Comparison of ENCODE assay signal across 14 cellular contexts in genomic region chr13:113022391-113023216, GRCh38. TPM values are rescaled to one million over a fixed set of nuclear protein-coding genes. Genes with fewer than 3 reads are reported as not detected.
DNase-seq lines count a peak whose midpoint lies in the region; ATAC-seq and TF ChIP-seq lines count a peak whose summit lies in the region.
"Had no signal": no experiment of that assay in that cellular context is flagged by ENCODE, and none has a peak within 500 bp of the region (broad histone marks: within the 10 kb centered on the region; RNA-seq: fewer than 3 reads in every experiment).

No MANE protein-coding gene starts in this region.

- no peaks in the 10 kb centered on the region for H3K36me3 ChIP-seq in cardiac muscle cell
- H3K36me3 ChIP-seq in esophagus (ENCODE audit: control insufficient read depth in 2 of 2, insufficient read depth in 2 of 2, low read length in 1 of 2), result no peaks in the 10 kb centered on the region
- H3K36me3 ChIP-seq in lower lobe of right lung, result no peaks in the 10 kb centered on the region
- no peaks in the 10 kb centered on the region for H3K36me3 ChIP-seq in vagina
- H3K36me3 ChIP-seq: uterus had no signal

- 44 to 61% methylated on average over 43 of the region's 43 CpGs for WGBS in esophagus, 2 donors

- TF ChIP-seq CTCF in cardiac muscle cell (IDR thresholded peaks at IDR 0.05; ENCODE audit: low read depth, low read length) (no peak), lower lobe of right lung (IDR thresholded peaks at IDR 0.05) (no peak), vagina (IDR thresholded peaks at IDR 0.05) (no peak)

- DNase-seq in cardiac muscle cell (ENCODE audit: low read depth in 1 of 2, low spot score in 1 of 2) (peak; percentile 5 to 75), Right ventricle myocardium superior (no peak), lower lobe of right lung (no peak), vagina (ENCODE audit: extremely low spot score in 2 of 2) (no peak), ureter (ENCODE audit: low spot score) (no peak)
- no peak for DNase-seq in effector CD4-positive, alpha-beta T cell
- DNase-seq in activated CD4-positive, alpha-beta T cell treated with anti-CD3 and anti-CD28 coated beads, Interleukin-2, amount 50 U/mL, for 48 hours, result no peak
- DNase-seq: ACHN, cortex of kidney, DMS153, naive B cell, uterus had no signal

- H3K9me3 ChIP-seq in cardiac muscle cell (ENCODE audit: low read depth), result no peaks in the 10 kb centered on the region
- H3K9me3 ChIP-seq in esophagus (ENCODE audit: control insufficient read depth in 2 of 2, insufficient read depth in 1 of 2, low read depth in 1 of 2, low read length in 1 of 2), result no peaks in the 10 kb centered on the region
- H3K9me3 ChIP-seq in lower lobe of right lung, result no peaks in the 10 kb centered on the region
- H3K9me3 ChIP-seq in vagina, result no peaks in the 10 kb centered on the region
- H3K9me3 ChIP-seq: uterus had no signal

- H3K4me1 ChIP-seq in cardiac muscle cell (ENCODE audit: low read depth) (peaks cover 21% of the 10 kb centered on the region), esophagus (ENCODE audit: control insufficient read depth in 2 of 2, insufficient read depth in 2 of 2, low read length in 1 of 2) (peaks cover 0 to 16% of the 10 kb centered on the region in 2 donors), lower lobe of right lung (no peaks in the 10 kb centered on the region), vagina (peaks cover 17% of the 10 kb centered on the region)
- H3K4me1 ChIP-seq: uterus had no signal

- H3K27me3 ChIP-seq in cardiac muscle cell (peaks cover 9% of the 10 kb centered on the region), esophagus (ENCODE audit: control insufficient read depth in 1 of 2, insufficient read depth in 2 of 2, low read length in 2 of 2) (no peaks in the 10 kb centered on the region), lower lobe of right lung (ENCODE audit: low read depth) (no peaks in the 10 kb centered on the region), vagina (no peaks in the 10 kb centered on the region)
- H3K27me3 ChIP-seq: uterus had no signal

- intact Hi-C loops in Right ventricle myocardium superior (cut with DNase I), result no loop called here
- intact Hi-C loops in lower lobe of right lung (cut with DNase I), result no loop called here
- intact Hi-C loops in vagina (cut with DNase I), result no loop called here

- no peak overlapping the region for H3K4me3 ChIP-seq in cardiac muscle cell
- peak overlapping the region; percentile 28 to 32 for H3K4me3 ChIP-seq in esophagus (ENCODE audit: low read depth in 1 of 2, low read length in 2 of 2)
- H3K4me3 ChIP-seq in lower lobe of right lung, result no peak overlapping the region
- peak overlapping the region in 1 of 2 donors; percentile 16 for H3K4me3 ChIP-seq in vagina
- H3K4me3 ChIP-seq: uterus had no signal

- no peak overlapping the region for H3K27ac ChIP-seq in cardiac muscle cell
- H3K27ac ChIP-seq in esophagus (ENCODE audit: low read depth in 2 of 2, low read length in 1 of 2), result peak overlapping the region; percentile 28 to 66
- H3K27ac ChIP-seq in lower lobe of right lung, result no peak overlapping the region
- peak overlapping the region; percentile 44 for H3K27ac ChIP-seq in vagina
- H3K27ac ChIP-seq: uterus had no signal

- no peak for TF ChIP-seq POLR2A in vagina (IDR thresholded peaks at IDR 0.05)

- ATAC-seq in Right ventricle myocardium superior (ENCODE audit: poor library complexity) (no peak), lower lobe of right lung (peak; percentile 31 to 39)
- ATAC-seq: activated naive CD4-positive, alpha-beta T cell treated with anti-CD3 and anti-CD28 coated beads, Interleukin-2, amount 50 U/mL, for 72 hours had no signal

RNA-seq across cellular contexts. Expression of gene MCF2L, which starts 53.6 kb away (rescaled TPM):
- total RNA-seq in cardiac muscle cell (32.0 and 38.6 TPM in 2 replicates), Right ventricle myocardium superior (38.1 TPM), lower lobe of right lung (42.4 TPM), vagina (45.4 TPM), ureter (115 TPM)
- polyA plus RNA-seq in cardiac muscle cell (23.7 and 27.6 TPM in 2 replicates), esophagus (10 to 100 TPM; 10.9 to 19.4 TPM)

Comparison
In these comparisons a context has a peak if more than half of its experiments do, and no peak if none do; other contexts are left out.
1. DNase-seq: peak in cardiac muscle cell (2 of 2); none in Right ventricle myocardium superior (single experiment), lower lobe of right lung (single experiment), vagina (0 of 2), ureter (single experiment), effector CD4-positive, alpha-beta T cell (single experiment) and activated CD4-positive, alpha-beta T cell treated with anti-CD3 and anti-CD28 coated beads, Interleukin-2, amount 50 U/mL, for 48 hours (0 of 2).
2. H3K27ac ChIP-seq: peak in esophagus (2 of 2) and vagina (single experiment); none in cardiac muscle cell (single experiment) and lower lobe of right lung (single experiment).
3. H3K4me3 ChIP-seq: peak in esophagus (2 of 2); none in cardiac muscle cell (single experiment) and lower lobe of right lung (single experiment).